In the genomic region with DNA sequence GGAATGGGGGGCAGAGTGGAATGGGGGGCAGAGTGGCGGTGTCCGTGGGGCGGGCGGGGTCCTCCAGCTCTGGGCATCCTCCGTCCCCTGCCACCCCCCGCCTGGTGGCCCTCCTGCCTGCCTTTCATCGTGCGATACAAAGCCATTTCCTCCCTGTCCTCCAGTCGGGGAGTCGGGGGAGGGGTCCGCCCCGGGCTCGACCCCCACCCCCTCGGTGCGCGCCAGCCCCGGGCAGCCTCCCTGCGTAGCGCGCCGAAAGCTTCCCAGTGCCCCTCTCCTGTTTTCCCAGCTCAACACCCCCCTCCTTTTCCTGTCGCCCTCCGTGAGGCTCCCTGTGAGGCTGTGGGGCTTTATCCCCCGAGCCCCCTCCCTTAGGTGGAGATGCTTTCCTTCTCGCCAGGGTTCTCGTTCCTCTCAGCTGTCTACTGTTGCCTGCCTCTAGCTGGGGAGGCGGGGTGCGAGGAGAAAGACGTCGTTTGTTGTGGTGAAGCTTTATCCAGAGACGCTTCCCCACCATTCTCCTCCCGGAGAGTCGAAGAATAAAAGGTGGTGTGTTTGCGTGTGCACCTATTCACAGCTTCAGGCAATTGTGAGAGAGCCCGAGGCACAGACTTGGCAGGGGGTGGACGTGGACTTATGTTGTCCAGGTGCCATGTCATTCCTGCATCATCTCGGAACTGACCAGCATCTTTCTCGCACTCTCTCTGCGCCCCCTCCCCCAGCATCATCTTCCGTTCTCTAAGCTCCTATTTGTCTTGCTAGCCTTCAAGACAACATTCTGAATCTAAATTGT, we compare ENCODE assay signal across 1 cellular context.
TF ChIP-seq lines count a peak whose summit lies in the region.

No MANE protein-coding gene starts in this region.

TF ChIP-seq in SK-N-SH, 30 proteins besides CTCF, POLR2A, EP300 and RAD21 (continued from another document):
- TF ChIP-seq, protein P1, sequence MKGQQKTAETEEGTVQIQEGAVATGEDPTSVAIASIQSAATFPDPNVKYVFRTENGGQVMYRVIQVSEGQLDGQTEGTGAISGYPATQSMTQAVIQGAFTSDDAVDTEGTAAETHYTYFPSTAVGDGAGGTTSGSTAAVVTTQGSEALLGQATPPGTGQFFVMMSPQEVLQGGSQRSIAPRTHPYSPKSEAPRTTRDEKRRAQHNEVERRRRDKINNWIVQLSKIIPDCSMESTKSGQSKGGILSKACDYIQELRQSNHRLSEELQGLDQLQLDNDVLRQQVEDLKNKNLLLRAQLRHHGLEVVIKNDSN (IDR thresholded peaks at IDR 0.05; ENCODE audit: borderline replicate concordance, low read depth) = no peak
- TF ChIP-seq FOXM1 (IDR thresholded peaks at IDR 0.05; ENCODE audit: low read depth) (no peak), JUND (IDR thresholded peaks at IDR 0.05) (no peak), MXI1 (IDR thresholded peaks at IDR 0.05; ENCODE audit: low read depth, low read length) (no peak), GABPA (IDR thresholded peaks at IDR 0.05; ENCODE audit: low read depth) (no peak)
